In the genomic region with DNA sequence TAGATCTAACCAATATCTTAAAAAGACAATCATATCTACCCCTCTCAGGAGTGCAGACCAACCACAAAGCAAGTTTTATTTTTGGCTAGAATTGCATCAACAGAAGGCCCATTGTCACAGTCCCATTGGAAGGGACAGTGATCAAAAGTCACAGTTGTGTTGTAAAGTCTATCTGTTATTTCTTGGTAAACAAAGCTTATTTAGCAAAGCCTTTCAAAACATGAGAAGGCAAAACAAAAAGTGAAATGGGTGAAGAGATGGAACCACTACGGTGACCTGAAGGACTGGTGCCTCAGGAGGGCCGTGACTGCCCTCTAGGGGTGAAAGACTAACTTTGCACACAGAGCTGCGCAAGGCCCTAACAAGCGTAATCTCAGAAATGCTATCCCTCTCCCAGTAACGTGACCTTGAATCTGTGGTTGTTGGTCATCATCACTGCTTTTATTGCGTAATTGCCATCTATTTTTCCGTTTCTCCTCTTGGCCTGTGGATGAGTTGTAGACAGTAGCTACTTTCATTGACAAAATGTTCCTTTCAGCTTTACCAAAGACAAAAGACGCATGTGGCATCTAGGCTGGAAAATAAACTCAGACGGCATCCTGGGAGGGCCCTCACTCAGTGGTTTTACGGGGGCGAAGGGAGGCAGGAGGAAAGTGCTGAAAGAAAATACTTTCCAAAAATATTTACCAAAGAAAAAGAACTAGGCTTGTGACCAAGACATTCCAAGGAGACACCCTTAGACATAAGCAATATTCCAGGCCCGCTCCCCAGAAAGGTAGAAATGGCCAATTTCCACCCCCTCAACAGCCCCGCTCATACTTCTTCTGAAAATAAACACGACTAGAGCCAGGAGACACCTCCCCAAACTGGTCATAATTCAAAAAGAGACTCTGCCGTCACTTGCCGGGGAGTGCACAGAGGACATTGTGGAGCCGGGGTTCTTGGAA, we compare ENCODE assay signal across 1 cellular context.
TF ChIP-seq lines count a peak whose summit lies in the region.

No MANE protein-coding gene starts in this region.

TF ChIP-seq in neural cell, 6 proteins besides CTCF, POLR2A, EP300 and RAD21 (continued from another document):
- TF ChIP-seq, protein P1, sequence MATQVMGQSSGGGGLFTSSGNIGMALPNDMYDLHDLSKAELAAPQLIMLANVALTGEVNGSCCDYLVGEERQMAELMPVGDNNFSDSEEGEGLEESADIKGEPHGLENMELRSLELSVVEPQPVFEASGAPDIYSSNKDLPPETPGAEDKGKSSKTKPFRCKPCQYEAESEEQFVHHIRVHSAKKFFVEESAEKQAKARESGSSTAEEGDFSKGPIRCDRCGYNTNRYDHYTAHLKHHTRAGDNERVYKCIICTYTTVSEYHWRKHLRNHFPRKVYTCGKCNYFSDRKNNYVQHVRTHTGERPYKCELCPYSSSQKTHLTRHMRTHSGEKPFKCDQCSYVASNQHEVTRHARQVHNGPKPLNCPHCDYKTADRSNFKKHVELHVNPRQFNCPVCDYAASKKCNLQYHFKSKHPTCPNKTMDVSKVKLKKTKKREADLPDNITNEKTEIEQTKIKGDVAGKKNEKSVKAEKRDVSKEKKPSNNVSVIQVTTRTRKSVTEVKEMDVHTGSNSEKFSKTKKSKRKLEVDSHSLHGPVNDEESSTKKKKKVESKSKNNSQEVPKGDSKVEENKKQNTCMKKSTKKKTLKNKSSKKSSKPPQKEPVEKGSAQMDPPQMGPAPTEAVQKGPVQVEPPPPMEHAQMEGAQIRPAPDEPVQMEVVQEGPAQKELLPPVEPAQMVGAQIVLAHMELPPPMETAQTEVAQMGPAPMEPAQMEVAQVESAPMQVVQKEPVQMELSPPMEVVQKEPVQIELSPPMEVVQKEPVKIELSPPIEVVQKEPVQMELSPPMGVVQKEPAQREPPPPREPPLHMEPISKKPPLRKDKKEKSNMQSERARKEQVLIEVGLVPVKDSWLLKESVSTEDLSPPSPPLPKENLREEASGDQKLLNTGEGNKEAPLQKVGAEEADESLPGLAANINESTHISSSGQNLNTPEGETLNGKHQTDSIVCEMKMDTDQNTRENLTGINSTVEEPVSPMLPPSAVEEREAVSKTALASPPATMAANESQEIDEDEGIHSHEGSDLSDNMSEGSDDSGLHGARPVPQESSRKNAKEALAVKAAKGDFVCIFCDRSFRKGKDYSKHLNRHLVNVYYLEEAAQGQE (IDR thresholded peaks at IDR 0.05; ENCODE audit: borderline replicate concordance): no peak
